In genomic region chr11:94237447-94238153, GRCh38 we compare ENCODE assay signal across 8 cellular contexts.
DNase-seq lines count a peak whose midpoint lies in the region; FAIRE-seq and TF ChIP-seq lines count a peak whose summit lies in the region.
"Not testable (repeated sequence)": the region's sequence is repeated elsewhere in the genome, so short reads cannot be mapped to it uniquely, and the experiment has no call there.

No MANE protein-coding gene starts in this region.

- not testable (repeated sequence) for H3K27ac ChIP-seq in endodermal cell (ENCODE audit: low read depth, low read length); kidney (ENCODE audit: low read depth in 2 of 2, low read length in 2 of 2); neural progenitor cell

- H3K4me3 ChIP-seq in endodermal cell (ENCODE audit: low read length); kidney (ENCODE audit: low read length in 2 of 2); neural progenitor cell: not testable (repeated sequence)

- H3K27ac Mint-ChIP-seq in T-helper 2 cell treated with Interferon-gamma antibody and Interleukin-4, amounts not matched to agents 5 μg/mL and 100 μg/mL, for 36 hours; activated T-helper 1 cell treated with anti-CD3 and anti-CD28 coated beads, Interleukin-12 subunit alpha, Interleukin-12 subunit beta, Interleukin-2, Interleukin-4 antibody, amounts not matched to agents 30 ng/mL and 10 ng/mL and 1 ng/mL, durations not matched to agents 14 hours and 24 hours and 36 hours; endodermal cell; neural progenitor cell: not testable (repeated sequence)

- not testable (repeated sequence) for FAIRE-seq in kidney (lab: Jason Lieb, UNC)

- WGBS in endodermal cell (ENCODE audit: insufficient coverage in 1 of 2, insufficient read length in 1 of 2), 2 experiments = 71 to 72% methylated on average over 17 to 18 of the region's 18 CpGs

- H3K9ac ChIP-seq in endodermal cell (ENCODE audit: extremely low read depth, low read length, poor library complexity, severe bottlenecking); kidney (ENCODE audit: low read length in 2 of 2); neural progenitor cell: not testable (repeated sequence)

- intact Hi-C loops in activated T-helper 1 cell treated with anti-CD3 and anti-CD28 coated beads, Interleukin-12 subunit alpha, Interleukin-12 subunit beta, Interleukin-2, Interleukin-4 antibody, amounts not matched to agents 30 ng/mL and 10 ng/mL and 1 ng/mL, durations not matched to agents 14 hours and 24 hours and 36 hours (cut with micrococcal nuclease); kidney (cut with DNase I): not testable (repeated sequence)

- not testable (repeated sequence) for H3K79me2 ChIP-seq in neural progenitor cell (ENCODE audit: low read depth)

- not testable (repeated sequence) for H3K9me3 Mint-ChIP-seq in T-helper 2 cell treated with Interferon-gamma antibody and Interleukin-4, amounts not matched to agents 5 μg/mL and 100 μg/mL, for 36 hours; activated T-helper 1 cell treated with anti-CD3 and anti-CD28 coated beads, Interleukin-12 subunit alpha, Interleukin-12 subunit beta, Interleukin-2, Interleukin-4 antibody, amounts not matched to agents 30 ng/mL and 10 ng/mL and 1 ng/mL, durations not matched to agents 14 hours and 24 hours and 36 hours; endodermal cell; neural progenitor cell

- not testable (repeated sequence) for H3F3A ChIP-seq in neural progenitor cell (ENCODE audit: low read depth)

- not testable (repeated sequence) for H3K4me2 ChIP-seq in neural progenitor cell

- H4K20me1 ChIP-seq in neural progenitor cell (ENCODE audit: low read depth) = not testable (repeated sequence)

- H3K27me3 ChIP-seq in endodermal cell (ENCODE audit: control insufficient read depth, insufficient read depth, low read length, poor library complexity, severe bottlenecking); neural progenitor cell: not testable (repeated sequence)

- not testable (repeated sequence) for H3K27me3 Mint-ChIP-seq in T-helper 2 cell treated with Interferon-gamma antibody and Interleukin-4, amounts not matched to agents 5 μg/mL and 100 μg/mL, for 36 hours (ENCODE audit: low read depth); activated T-helper 1 cell treated with anti-CD3 and anti-CD28 coated beads, Interleukin-12 subunit alpha, Interleukin-12 subunit beta, Interleukin-2, Interleukin-4 antibody, amounts not matched to agents 30 ng/mL and 10 ng/mL and 1 ng/mL, durations not matched to agents 14 hours and 24 hours and 36 hours (ENCODE audit: insufficient read depth); endodermal cell (ENCODE audit: insufficient read depth); neural progenitor cell (ENCODE audit: insufficient read depth, low read depth)

- TF ChIP-seq CTCF in endodermal cell (conservative IDR thresholded peaks at IDR 0.05) (peak; percentile 74), neural progenitor cell (IDR thresholded peaks at IDR 0.05) (peak; percentile 21)
- not testable (repeated sequence) for TF ChIP-seq CTCF in kidney (IDR thresholded peaks at IDR 0.05; ENCODE audit: borderline replicate concordance, extremely low read depth, insufficient read depth)

- not testable (repeated sequence) for H3K4me1 ChIP-seq in endodermal cell (ENCODE audit: control insufficient read depth, insufficient read depth, low read length); kidney (ENCODE audit: control insufficient read depth in 1 of 2, insufficient read depth in 1 of 2, low read depth in 1 of 2, low read length in 2 of 2); neural progenitor cell

- H2AFZ ChIP-seq in neural progenitor cell (replicated peaks) = peak overlapping the region; percentile 45

- H3K4me1 Mint-ChIP-seq in T-helper 2 cell treated with Interferon-gamma antibody and Interleukin-4, amounts not matched to agents 5 μg/mL and 100 μg/mL, for 36 hours (ENCODE audit: low read depth); activated T-helper 1 cell treated with anti-CD3 and anti-CD28 coated beads, Interleukin-12 subunit alpha, Interleukin-12 subunit beta, Interleukin-2, Interleukin-4 antibody, amounts not matched to agents 30 ng/mL and 10 ng/mL and 1 ng/mL, durations not matched to agents 14 hours and 24 hours and 36 hours (ENCODE audit: low read depth); endodermal cell; neural progenitor cell: not testable (repeated sequence)

- not testable (repeated sequence) for H3K4me3 Mint-ChIP-seq in T-helper 2 cell treated with Interferon-gamma antibody and Interleukin-4, amounts not matched to agents 5 μg/mL and 100 μg/mL, for 36 hours; activated T-helper 1 cell treated with anti-CD3 and anti-CD28 coated beads, Interleukin-12 subunit alpha, Interleukin-12 subunit beta, Interleukin-2, Interleukin-4 antibody, amounts not matched to agents 30 ng/mL and 10 ng/mL and 1 ng/mL, durations not matched to agents 14 hours and 24 hours and 36 hours; endodermal cell; neural progenitor cell

- not testable (repeated sequence) for H3K9me3 ChIP-seq in endodermal cell (ENCODE audit: control insufficient read depth, low read length)
- H3K9me3 ChIP-seq in kidney (ENCODE audit: control insufficient read depth in 1 of 2, low read length in 2 of 2) (peaks cover 3 to 19% of the 10 kb centered on the region in 2 donors), neural progenitor cell (ENCODE audit: low read depth) (peaks cover 12% of the 10 kb centered on the region)

- not testable (repeated sequence) for H3K36me3 Mint-ChIP-seq in T-helper 2 cell treated with Interferon-gamma antibody and Interleukin-4, amounts not matched to agents 5 μg/mL and 100 μg/mL, for 36 hours (ENCODE audit: low read depth); activated T-helper 1 cell treated with anti-CD3 and anti-CD28 coated beads, Interleukin-12 subunit alpha, Interleukin-12 subunit beta, Interleukin-2, Interleukin-4 antibody, amounts not matched to agents 30 ng/mL and 10 ng/mL and 1 ng/mL, durations not matched to agents 14 hours and 24 hours and 36 hours (ENCODE audit: low read depth); endodermal cell (ENCODE audit: low read depth); neural progenitor cell

- not testable (repeated sequence) for H3K36me3 ChIP-seq in endodermal cell (ENCODE audit: control insufficient read depth, insufficient read depth, low read length); kidney (ENCODE audit: control insufficient read depth in 1 of 2, insufficient read depth in 2 of 2, low read length in 2 of 2); neural progenitor cell

- DNase-seq in HT1080 (ENCODE audit: low read depth) = peak; percentile 14
- DNase-seq in T-helper 2 cell treated with Interferon-gamma antibody and Interleukin-4, amounts not matched to agents 5 μg/mL and 100 μg/mL, for 36 hours (ENCODE audit: low spot score) = peak; percentile 6
- peak; percentile 0 for DNase-seq in activated T-helper 1 cell treated with anti-CD3 and anti-CD28 coated beads, Interleukin-12 subunit alpha, Interleukin-12 subunit beta, Interleukin-2, Interleukin-4 antibody, amounts not matched to agents 30 ng/mL and 10 ng/mL and 1 ng/mL, durations not matched to agents 14 hours and 24 hours and 36 hours (ENCODE audit: low spot score)
- DNase-seq in endodermal cell = peak; percentile 82
- peak; percentile 92 for DNase-seq in kidney
- DNase-seq in neural progenitor cell (ENCODE audit: low spot score) = peak; percentile 13
- peak; percentile 11 for DNase-seq in stimulated activated CD4-positive, alpha-beta T cell treated with anti-CD3 and anti-CD28 coated beads, Interleukin-2, amount 100 ng/mL, for 4 hours (ENCODE audit: low read depth)
- peak; percentile 70 for DNase-seq in ureter (ENCODE audit: low spot score)

Comparison
In these comparisons a context has a peak if more than half of its experiments do, and no peak if none do; other contexts are left out.
1. DNase-seq: peak in every context shown above with its lines; median percentile 92 in kidney; 82 in endodermal cell; 70 in ureter; 14 in HT1080; 13 in neural progenitor cell; 11 in stimulated activated CD4-positive, alpha-beta T cell treated with anti-CD3 and anti-CD28 coated beads, Interleukin-2, amount 100 ng/mL, for 4 hours; 6 in T-helper 2 cell treated with Interferon-gamma antibody and Interleukin-4, amounts not matched to agents 5 μg/mL and 100 μg/mL, for 36 hours; 0 in activated T-helper 1 cell treated with anti-CD3 and anti-CD28 coated beads, Interleukin-12 subunit alpha, Interleukin-12 subunit beta, Interleukin-2, Interleukin-4 antibody, amounts not matched to agents 30 ng/mL and 10 ng/mL and 1 ng/mL, durations not matched to agents 14 hours and 24 hours and 36 hours.